24 cellular contexts compared by ENCODE assay signal in the genomic region with DNA sequence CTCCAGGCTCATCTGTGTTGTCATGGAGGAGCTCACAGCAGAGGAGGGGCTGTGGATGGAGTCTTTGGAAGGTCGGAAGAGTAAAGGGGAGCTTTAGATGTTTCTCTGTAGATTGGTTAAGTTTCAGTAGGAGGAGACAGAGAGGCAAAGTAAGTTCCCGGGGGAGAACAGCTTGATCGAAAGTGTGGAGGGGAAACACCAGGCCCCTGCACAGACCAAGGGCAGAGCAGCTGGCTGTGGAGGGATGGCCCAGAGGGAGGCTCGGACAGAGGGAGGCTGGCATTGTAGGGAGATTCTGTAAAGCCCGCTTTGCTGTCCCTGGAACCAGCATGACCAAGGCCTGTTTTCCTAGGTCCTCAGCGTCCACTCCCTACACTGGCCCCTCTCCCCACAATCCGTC. TPM values are rescaled to one million over a fixed set of nuclear protein-coding genes. Genes with fewer than 3 reads are reported as not detected.
DNase-seq lines count a peak whose midpoint lies in the region; ATAC-seq, FAIRE-seq and TF ChIP-seq lines count a peak whose summit lies in the region.
"Had no signal": no experiment of that assay in that cellular context is flagged by ENCODE, and none has a peak within 500 bp of the region (broad histone marks: within the 10 kb centered on the region; RNA-seq: fewer than 3 reads in every experiment).

No MANE protein-coding gene starts in this region.

- no peak for DNase-seq in GM06990 (ENCODE audit: extremely low read depth, insufficient read length)
- no peak for DNase-seq in K562 (ENCODE audit: extremely low read depth in 1 of 4, low spot score in 3 of 4)
- no peak for DNase-seq in retina
- DNase-seq in esophagus squamous epithelium (lab: John Stamatoyannopoulos, UW) = no peak
- no peak for DNase-seq in iPS-NIHi11 (ENCODE audit: low spot score)
- DNase-seq: ACHN; BE2C; CD4-positive, alpha-beta memory T cell; DMS153; DMS79; GDM1; Kasumi-1; KG1 had no signal

- H3K9ac ChIP-seq in K562 (ENCODE audit: insufficient read depth in 1 of 2, low read depth in 2 of 2, low read length in 2 of 2) = no peak overlapping the region

- H3K4me3 ChIP-seq in GM06990 (replicated peaks; ENCODE audit: low read depth, low read length) (no peak overlapping the region), K562 (no peak overlapping the region), esophagus squamous epithelium (no peak overlapping the region)
- H3K4me3 ChIP-seq: HAP-1 had no signal

- H3K79me2 ChIP-seq in K562 (ENCODE audit: control insufficient read depth, insufficient read depth, low read length) = no peaks in the 10 kb centered on the region

- H4K20me1 ChIP-seq in K562 (replicated peaks; ENCODE audit: control insufficient read depth, insufficient read depth, low read length) = no peaks in the 10 kb centered on the region

- FAIRE-seq in K562 (lab: Jason Lieb, UNC) = no peak
- FAIRE-seq: A204.1, GM12891, GM18507 had no signal

- H3K4me1 ChIP-seq in K562 (replicated peaks in 1 of 2; ENCODE audit: control insufficient read depth in 2 of 2, insufficient read depth in 2 of 2, low read length in 2 of 2) (peaks cover 0 to 3% of the 10 kb centered on the region in 2 experiments; a peak in 3 of 5 replicates), esophagus squamous epithelium (no peaks in the 10 kb centered on the region)
- H3K4me1 ChIP-seq: BE2C, HAP-1 had no signal

- no peaks in the 10 kb centered on the region for H3K27me3 ChIP-seq in GM06990 (replicated peaks; ENCODE audit: control insufficient read depth, insufficient read depth, low read length)
- H3K27me3 ChIP-seq in K562 (ENCODE audit: control insufficient read depth in 2 of 2, insufficient read depth in 2 of 2, low read length in 2 of 2) = no peaks in the 10 kb centered on the region
- peaks cover 0 to 43% (median 0%) of the 10 kb centered on the region in 4 donors for H3K27me3 ChIP-seq in esophagus squamous epithelium

- TF ChIP-seq CTCF in GM06990 (IDR thresholded peaks at IDR 0.05; ENCODE audit: insufficient read depth, low read length, poor library complexity, severe bottlenecking) (peak; percentile 15), K562 (IDR thresholded peaks at IDR 0.05 in 2 of 3, conservative IDR thresholded peaks at IDR 0.05 in 1 of 3; ENCODE audit: insufficient read depth in 2 of 3, low read depth in 1 of 3, low read length in 3 of 3) (no peak), esophagus squamous epithelium (IDR thresholded peaks at IDR 0.05) (no peak)

- POLR2A ChIA-PET in K562 (lab: Yijun Ruan, JAX) = interaction anchor here (0.8 kb wide), 1 partner anchor 13 kb away, joined by 3 read pairs; no protein-coding TSS in a partner anchor

- H3K9me1 ChIP-seq in K562 (ENCODE audit: control insufficient read depth, insufficient read depth, low read length) = no peaks in the 10 kb centered on the region

- H3K4me2 ChIP-seq in K562 (ENCODE audit: insufficient read depth, low read length) = no peak overlapping the region

- H2AFZ ChIP-seq in K562 (ENCODE audit: low read depth, low read length) = peak overlapping the region; percentile 51

- no peak for TF ChIP-seq RAD21 in K562 (CRISPR knock-in tag; conservative IDR thresholded peaks at IDR 0.05 in 1 of 2, IDR thresholded peaks at IDR 0.05 in 1 of 2)

- H3K27ac ChIP-seq in K562 (ENCODE audit: extremely low read depth, low read depth, low read length) (no peak overlapping the region), esophagus squamous epithelium (no peak overlapping the region)
- H3K27ac ChIP-seq: HL-60 had no signal

- H3K9me3 ChIP-seq in K562 (replicated peaks; ENCODE audit: control insufficient read depth, insufficient read depth, low read depth, low read length) (no peaks in the 10 kb centered on the region), esophagus squamous epithelium (no peaks in the 10 kb centered on the region)
- H3K9me3 ChIP-seq: BE2C, HAP-1 had no signal

- in situ Hi-C loops in K562 (cut with MboI) = no loop called here

- ATAC-seq in HG03432 (IDR thresholded peaks at IDR 0.05; ENCODE audit: unreplicated experiment) (peak; percentile 63), K562 (no peak)

- no peak for TF ChIP-seq POLR2A in K562 (conservative IDR thresholded peaks at IDR 0.05)
- TF ChIP-seq POLR2A in esophagus squamous epithelium (IDR thresholded peaks at IDR 0.05) = no peak

- no TSS peak for BruUV-seq in K562 (replicated peaks; lab: Mats Ljungman, UMichigan)

- intact Hi-C loops in K562 (cut with micrococcal nuclease) = no loop called here
- intact Hi-C loops in esophagus squamous epithelium (cut with DNase I) = no loop called here

- 36% methylated on average over 4 of the region's 7 CpGs for WGBS in K562 (ENCODE audit: insufficient coverage, low coverage, missing lambda C conversion rate)
- WGBS in esophagus squamous epithelium, 2 donors = 81 to 85% methylated on average over 6 to 7 of the region's 7 CpGs

- TF ChIP-seq EP300 in K562 (IDR thresholded peaks at IDR 0.05; ENCODE audit: low read length) = no peak

- H3K36me3 ChIP-seq in GM06990 (ENCODE audit: control insufficient read depth, insufficient read depth, low read length) = no peaks in the 10 kb centered on the region
- no peaks in the 10 kb centered on the region for H3K36me3 ChIP-seq in K562 (ENCODE audit: control insufficient read depth, insufficient read depth, low read length)
- H3K36me3 ChIP-seq in esophagus squamous epithelium = no peaks in the 10 kb centered on the region
- H3K36me3 ChIP-seq: BE2C, HAP-1 had no signal

- CTCF ChIA-PET in K562 (lab: Yijun Ruan, JAX; ENCODE audit: low intra/inter-chr PET ratio) = no interaction called here

TF ChIP-seq in K562, 482 proteins besides CTCF, POLR2A, EP300 and RAD21 (continues in another document):
- TF ChIP-seq ZNF24 (IDR thresholded peaks at IDR 0.05) (no peak), CHD4 (IDR thresholded peaks at IDR 0.05; ENCODE audit: insufficient read depth, insufficient replicate concordance, low read depth, low read length, poor library complexity, severe bottlenecking) (no peak)
- TF ChIP-seq, protein P1, sequence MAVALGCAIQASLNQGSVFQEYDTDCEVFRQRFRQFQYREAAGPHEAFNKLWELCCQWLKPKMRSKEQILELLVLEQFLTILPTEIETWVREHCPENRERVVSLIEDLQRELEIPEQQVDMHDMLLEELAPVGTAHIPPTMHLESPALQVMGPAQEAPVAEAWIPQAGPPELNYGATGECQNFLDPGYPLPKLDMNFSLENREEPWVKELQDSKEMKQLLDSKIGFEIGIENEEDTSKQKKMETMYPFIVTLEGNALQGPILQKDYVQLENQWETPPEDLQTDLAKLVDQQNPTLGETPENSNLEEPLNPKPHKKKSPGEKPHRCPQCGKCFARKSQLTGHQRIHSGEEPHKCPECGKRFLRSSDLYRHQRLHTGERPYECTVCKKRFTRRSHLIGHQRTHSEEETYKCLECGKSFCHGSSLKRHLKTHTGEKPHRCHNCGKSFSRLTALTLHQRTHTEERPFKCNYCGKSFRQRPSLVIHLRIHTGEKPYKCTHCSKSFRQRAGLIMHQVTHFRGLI (CRISPR knock-in tag; IDR thresholded peaks at IDR 0.05) = no peak

RNA-seq across cellular contexts. Expression of a gene that starts 5.3 kb away (rescaled TPM):
- not detected in 2 replicates for total RNA-seq in K562 (2011; cell fraction: chromatin; rRNA removed; ENCODE audit: low replicate concordance)
- not detected in 2 replicates for total RNA-seq in K562 (2011; cell fraction: nucleolus; rRNA removed)
- not detected in 2 replicates for total RNA-seq in K562 (2011; cell fraction: nucleoplasm; rRNA removed)
- not detected in 2 replicates for total RNA-seq in K562 (2014; rRNA removed)
- not detected in 2 replicates for total RNA-seq in K562 (2014; rRNA removed; fragmentation: Illumina TruSeq; extraction: Trizol)
- not detected in 2 replicates for total RNA-seq in K562 (2015; rRNA removed; fragmentation: Illumina TruSeq; extraction: Trizol)
- total RNA-seq in K562 (2021) = not detected in 2 replicates
- polyA plus RNA-seq in K562 (2011; rRNA removed) = not detected in 2 replicates
- polyA plus RNA-seq in K562 (2011; cell fraction: cytosol; rRNA removed) = not detected in 2 replicates
- not detected in 2 replicates for polyA plus RNA-seq in K562 (2011; cell fraction: nucleus; rRNA removed)
- not detected in 2 replicates for polyA plus RNA-seq in K562 (2012)
- not detected in 2 replicates for polyA plus RNA-seq in K562 (2014; fragmentation: Illumina TruSeq; extraction: Trizol)
- polyA plus RNA-seq in K562 (2014; fragmentation: Nextera tagmentation; extraction: Ambion mirVana) = under 1 TPM in 1 of 2 experiments, not detected in 1; 0.01 TPM
- polyA plus RNA-seq in K562 (2014; rRNA removed) = not detected in 2 replicates
- not detected in 2 replicates for polyA minus RNA-seq in K562 (2011; rRNA and poly(A)+ RNA removed)
- not detected in 2 replicates for polyA minus RNA-seq in K562 (2011; cell fraction: cytosol; rRNA and poly(A)+ RNA removed)
- polyA minus RNA-seq in K562 (2011; cell fraction: nucleus; rRNA and poly(A)+ RNA removed) = not detected in 2 replicates
- total RNA-seq in esophagus squamous epithelium = not detected
- total RNA-seq: CD4-positive, alpha-beta memory T cell; Daoy; H4; HT1080 had no signal
- polyA plus RNA-seq: CD14-positive monocyte; CD4-positive, alpha-beta memory T cell; IgD-negative memory B cell had no signal

RNA-seq across cellular contexts. Expression of a gene that starts 11.1 kb away (rescaled TPM):
- total RNA-seq in K562 (2011; cell fraction: chromatin; rRNA removed; ENCODE audit: low replicate concordance) = not detected in 2 replicates
- not detected in 2 replicates for total RNA-seq in K562 (2011; cell fraction: nucleolus; rRNA removed)
- total RNA-seq in K562 (2011; cell fraction: nucleoplasm; rRNA removed) = not detected in 2 replicates
- total RNA-seq in K562 (2014; rRNA removed) (0.08 TPM in 1 of 2 replicates, not detected in the other), K562 (2014; rRNA removed; fragmentation: Illumina TruSeq; extraction: Trizol) (0.04 TPM in 1 of 2 replicates, not detected in the other), K562 (2015; rRNA removed; fragmentation: Illumina TruSeq; extraction: Trizol) (not detected in 2 replicates), K562 (2021) (0.07 TPM in 1 of 2 replicates, not detected in the other), esophagus squamous epithelium (not detected)
- polyA plus RNA-seq in K562 (2011; rRNA removed) (0.05 and 0.15 TPM in 2 replicates), K562 (2014; fragmentation: Illumina TruSeq; extraction: Trizol) (0.10 TPM in 1 of 2 replicates, not detected in the other), K562 (2014; fragmentation: Nextera tagmentation; extraction: Ambion mirVana) (under 1 TPM; 0.15 to 0.28 TPM), K562 (2014; rRNA removed) (0.07 TPM in 1 of 2 replicates, not detected in the other)
- 0.03 TPM in 2 replicates for polyA plus RNA-seq in K562 (2011; cell fraction: cytosol; rRNA removed)
- not detected in 2 replicates for polyA plus RNA-seq in K562 (2011; cell fraction: nucleus; rRNA removed)
- polyA plus RNA-seq in K562 (2012) = 0.06 and 0.08 TPM in 2 replicates
- polyA minus RNA-seq in K562 (2011; rRNA and poly(A)+ RNA removed) = 0.12 TPM in 1 of 2 replicates, not detected in the other
- polyA minus RNA-seq in K562 (2011; cell fraction: cytosol; rRNA and poly(A)+ RNA removed) = not detected in 2 replicates
- polyA minus RNA-seq in K562 (2011; cell fraction: nucleus; rRNA and poly(A)+ RNA removed) = not detected in 2 replicates
- total RNA-seq: CD4-positive, alpha-beta memory T cell; Daoy; H4; HT1080 had no signal
- polyA plus RNA-seq: CD14-positive monocyte; CD4-positive, alpha-beta memory T cell; IgD-negative memory B cell had no signal
